ENCODE assay signal across 23 cellular contexts in the genomic region with DNA sequence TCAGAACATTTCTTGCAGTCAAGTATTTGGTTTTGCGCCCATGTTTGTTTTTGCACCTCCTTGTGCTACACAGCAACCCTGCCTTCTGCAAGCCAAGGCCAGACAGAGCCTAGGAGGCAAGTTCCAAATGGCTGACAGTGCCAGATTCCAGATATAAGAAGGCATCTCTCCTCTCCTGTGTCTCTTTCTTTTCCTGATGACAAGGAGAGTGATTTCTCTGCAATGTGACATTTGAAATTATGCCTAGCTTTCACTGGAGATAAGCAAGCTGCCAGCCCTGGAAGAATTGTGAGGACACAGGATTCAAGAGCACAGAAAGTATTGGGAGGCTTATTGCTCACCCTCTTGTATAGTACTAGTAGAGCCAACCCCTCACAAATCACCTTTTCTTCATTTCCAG.
DNase-seq lines count a peak whose midpoint lies in the region; ATAC-seq and TF ChIP-seq lines count a peak whose summit lies in the region.
"Had no signal": no experiment of that assay in that cellular context is flagged by ENCODE, and none has a peak within 500 bp of the region (broad histone marks: within the 10 kb centered on the region; RNA-seq: fewer than 3 reads in every experiment).

No MANE protein-coding gene starts in this region.

- H3K27ac ChIP-seq in body of pancreas (no peak overlapping the region), left ventricle myocardium inferior (replicated peaks) (peak overlapping the region; percentile 77), ovary (peak overlapping the region in 1 of 2 donors; percentile 55), uterus (peak overlapping the region; percentile 12 to 36)

- DNase-seq in body of pancreas (peak in 3 of 4 donors; percentile 5 to 29 (median 28)), left ventricle myocardium inferior (peak; percentile 42), ovary (peak in 4 of 5 donors; percentile 17 to 40 (median 35)), uterus (peak in 1 of 2 donors; percentile 57), SHP77 (lab: John Stamatoyannopoulos, UW) (no peak), NCI-H2196 (lab: John Stamatoyannopoulos, UW; ENCODE audit: unreplicated experiment) (no peak)
- DNase-seq in activated naive CD4-positive, alpha-beta T cell treated with anti-CD3 and anti-CD28 coated beads, Interleukin-2, amount 50 U/mL, for 16 hours, result no peak
- DNase-seq: activated gamma-delta T cell; activated naive CD8-positive, alpha-beta T cell treated with anti-CD3 and anti-CD28 coated beads, Interleukin-2, amount 50 U/mL, for 24 hours; activated T-cell treated with anti-CD3 and anti-CD28 coated beads for 4 hours; DMS79; effector CD4-positive, alpha-beta T cell; GF-D8; KG1; MM.1S; naive B cell; NCI-H1417; NCI-H2081; NCI-H226; retina; stimulated activated CD4-positive, alpha-beta T cell treated with anti-CD3 and anti-CD28 coated beads, Interleukin-4, amount 100 ng/mL, for 1 hour had no signal

- intact Hi-C loops in body of pancreas (cut with DNase I), result no loop called here
- intact Hi-C loops in left ventricle myocardium inferior (cut with micrococcal nuclease), result no loop called here
- intact Hi-C loops in ovary (cut with DNase I), result no loop called here
- intact Hi-C loops in uterus (cut with DNase I; ENCODE audit: low total_unique reads), result no loop called here

- TF ChIP-seq EP300 in ovary (IDR thresholded peaks at IDR 0.05), result no peak

- H3K27me3 ChIP-seq in body of pancreas (no peaks in the 10 kb centered on the region), left ventricle myocardium inferior (ENCODE audit: low read depth) (no peaks in the 10 kb centered on the region), ovary (no peaks in the 10 kb centered on the region), uterus (no peaks in the 10 kb centered on the region)

- WGBS in body of pancreas, 2 donors, result 48 to 64% methylated on average over 1 of the region's 1 CpG
- WGBS in ovary, 3 donors, result 13 to 34% (median 16%) methylated on average over 1 of the region's 1 CpG

- no peaks in the 10 kb centered on the region for H3K9me3 ChIP-seq in body of pancreas
- H3K9me3 ChIP-seq in left ventricle myocardium inferior (replicated peaks), result peaks cover 14% of the 10 kb centered on the region
- no peaks in the 10 kb centered on the region for H3K9me3 ChIP-seq in ovary
- no peaks in the 10 kb centered on the region for H3K9me3 ChIP-seq in uterus

- H3K36me3 ChIP-seq in body of pancreas (replicated peaks in 1 of 2; ENCODE audit: insufficient read depth in 1 of 2, low read depth in 2 of 2) (no peaks in the 10 kb centered on the region), left ventricle myocardium inferior (no peaks in the 10 kb centered on the region), ovary (no peaks in the 10 kb centered on the region), uterus (no peaks in the 10 kb centered on the region)

- H3K4me1 ChIP-seq in body of pancreas, result peaks cover 8% of the 10 kb centered on the region
- H3K4me1 ChIP-seq in left ventricle myocardium inferior, result peaks cover 49% of the 10 kb centered on the region
- peaks cover 7% of the 10 kb centered on the region for H3K4me1 ChIP-seq in ovary (ENCODE audit: insufficient read depth)
- peaks cover 0 to 7% of the 10 kb centered on the region in 2 donors for H3K4me1 ChIP-seq in uterus

- H3K4me3 ChIP-seq in body of pancreas (no peak overlapping the region), left ventricle myocardium inferior (peak overlapping the region; percentile 13), ovary (no peak overlapping the region), uterus (no peak overlapping the region)

- peak; percentile 30 for ATAC-seq in body of pancreas
- no peak for ATAC-seq in HG02571 (IDR thresholded peaks at IDR 0.05; ENCODE audit: unreplicated experiment)
- ATAC-seq: activated CD4-positive, CD25-positive, alpha-beta regulatory T cell treated with anti-CD3 and anti-CD28 coated beads, Interleukin-2, amount 50 U/mL, for 24 hours; activated naive CD8-positive, alpha-beta T cell treated with anti-CD3 and anti-CD28 coated beads, Interleukin-2, amount 50 U/mL, for 24 hours had no signal

- TF ChIP-seq POLR2A in body of pancreas (IDR thresholded peaks at IDR 0.05) (no peak), ovary (IDR thresholded peaks at IDR 0.05) (no peak), uterus (IDR thresholded peaks at IDR 0.05) (no peak)

- TF ChIP-seq CTCF in body of pancreas (IDR thresholded peaks at IDR 0.05), result no peak
- TF ChIP-seq CTCF in left ventricle myocardium inferior (IDR thresholded peaks at IDR 0.05; ENCODE audit: borderline replicate concordance), result no peak
- no peak for TF ChIP-seq CTCF in ovary (IDR thresholded peaks at IDR 0.05)
- TF ChIP-seq CTCF in uterus (IDR thresholded peaks at IDR 0.05), result no peak

Comparison
In these comparisons a context has a peak if more than half of its experiments do, and no peak if none do; other contexts are left out.
1. DNase-seq: peak in body of pancreas (3 of 4), left ventricle myocardium inferior (single experiment) and ovary (4 of 5); none in activated naive CD4-positive, alpha-beta T cell treated with anti-CD3 and anti-CD28 coated beads, Interleukin-2, amount 50 U/mL, for 16 hours (single experiment), SHP77 (0 of 2) and NCI-H2196 (single experiment).
2. H3K27ac ChIP-seq: peak in left ventricle myocardium inferior (single experiment) and uterus (2 of 2); none in body of pancreas (0 of 4).